24 cellular contexts compared by ENCODE assay signal in the genomic region with DNA sequence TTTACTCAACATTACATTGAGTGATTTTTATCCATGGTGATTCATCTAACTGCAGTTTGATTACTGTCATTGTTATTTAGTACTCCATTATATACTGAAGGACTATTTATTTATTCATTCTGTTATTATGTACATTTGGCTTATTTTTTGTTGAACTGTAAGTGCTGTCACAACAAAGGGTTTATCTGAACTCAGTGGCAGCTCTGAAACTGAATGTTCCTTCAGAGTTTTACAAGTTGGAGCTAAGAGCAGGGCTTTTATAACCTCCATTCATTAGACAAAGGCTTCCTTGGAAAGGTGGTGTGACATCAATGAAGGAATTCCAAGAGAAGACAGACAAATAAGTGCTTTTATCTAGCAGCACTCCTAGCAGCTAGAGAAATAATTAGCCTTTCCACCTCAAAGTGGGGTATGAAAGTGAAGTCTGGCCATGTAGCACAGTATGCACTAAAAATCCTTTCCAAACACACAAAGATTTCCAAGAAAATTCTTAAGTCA.
A peak's percentile ranks its signal among the peaks of the same experiment; 100 is the strongest.
DNase-seq lines count a peak whose midpoint lies in the region; ATAC-seq, FAIRE-seq and TF ChIP-seq lines count a peak whose summit lies in the region.
"Had no signal": no experiment of that assay in that cellular context is flagged by ENCODE, and none has a peak within 500 bp of the region (broad histone marks: within the 10 kb centered on the region; RNA-seq: fewer than 3 reads in every experiment).

No MANE protein-coding gene starts in this region.

- no peak for ATAC-seq in pancreas
- ATAC-seq: A549, HCT116 had no signal

- H3K36me3 ChIP-seq in HAP-1 (replicated peaks) (no peaks in the 10 kb centered on the region), neural cell (ENCODE audit: insufficient read depth, low read length) (no peaks in the 10 kb centered on the region), pancreas (no peaks in the 10 kb centered on the region)
- H3K36me3 ChIP-seq: BE2C; BLaER1 treated with 17β-estradiol and CSF1 and Interleukin-3, amounts not matched to agents 10 nM and 100 nM had no signal

- H3K27me3 ChIP-seq in HAP-1 (ENCODE audit: low read depth), result no peaks in the 10 kb centered on the region
- no peaks in the 10 kb centered on the region for H3K27me3 ChIP-seq in neural cell (ENCODE audit: insufficient read depth, low read depth, low read length)
- no peaks in the 10 kb centered on the region for H3K27me3 ChIP-seq in pancreas
- H3K27me3 ChIP-seq: BE2C; BLaER1 treated with 17β-estradiol and CSF1 and Interleukin-3, amounts not matched to agents 10 nM and 100 nM had no signal

- no peak for TF ChIP-seq RAD21 in neural cell (conservative IDR thresholded peaks at IDR 0.05)

- DNase-seq in COLO829 (ENCODE audit: low spot score) (peak; percentile 11), HAP-1 (ENCODE audit: low spot score in 2 of 2) (peak; percentile 32 to 96), mesenteric fat pad (ENCODE audit: low spot score) (no peak), pancreas (no peak), cortex of kidney (lab: John Stamatoyannopoulos, UW) (no peak)
- DNase-seq: 8988T; ACHN; AML-193; BE2C; Calu3; CD4-positive, alpha-beta T cell; CD8-positive, alpha-beta memory T cell; COR-L47; DMS53; DMS79 treated with DMSO at 0.1 percent for 48 hours; GF-D8; H7 had no signal

- H3K27ac ChIP-seq in neural cell (ENCODE audit: low read length) (no peak overlapping the region), pancreas (no peak overlapping the region)
- H3K27ac ChIP-seq: A549; BLaER1 treated with 17β-estradiol and CSF1 and Interleukin-3, amounts not matched to agents 10 nM and 100 nM had no signal

- intact Hi-C loops in pancreas (cut with DNase I), result no loop called here

- H3K4me3 ChIP-seq in HAP-1, result no peak overlapping the region
- H3K4me3 ChIP-seq in neural cell (ENCODE audit: low read length), result no peak overlapping the region
- H3K4me3 ChIP-seq in pancreas, result no peak overlapping the region
- H3K4me3 ChIP-seq: A549; BLaER1 treated with 17β-estradiol and CSF1 and Interleukin-3, amounts not matched to agents 10 nM and 100 nM had no signal

- H3K4me1 ChIP-seq in HAP-1 (peaks cover 26% of the 10 kb centered on the region), pancreas (no peaks in the 10 kb centered on the region)
- H3K4me1 ChIP-seq: A549; BE2C; BLaER1 treated with 17β-estradiol and CSF1 and Interleukin-3, amounts not matched to agents 10 nM and 100 nM had no signal

- H3K9ac ChIP-seq in neural cell (ENCODE audit: low read length), result no peak overlapping the region
- H3K9ac ChIP-seq: BLaER1 treated with 17β-estradiol and CSF1 and Interleukin-3, amounts not matched to agents 10 nM and 100 nM had no signal

- H4K20me1 ChIP-seq in neural cell (ENCODE audit: insufficient read depth), result no peaks in the 10 kb centered on the region
- H4K20me1 ChIP-seq: BLaER1 treated with 17β-estradiol and CSF1 and Interleukin-3, amounts not matched to agents 10 nM and 100 nM had no signal

- H3K4me2 ChIP-seq in neural cell (ENCODE audit: low read length), result no peak overlapping the region
- H3K4me2 ChIP-seq: A549; BLaER1 treated with 17β-estradiol and CSF1 and Interleukin-3, amounts not matched to agents 10 nM and 100 nM had no signal

- H3K79me2 ChIP-seq in neural cell (replicated peaks; ENCODE audit: insufficient read depth, low read length), result no peaks in the 10 kb centered on the region

- FAIRE-seq in pancreas (lab: Jason Lieb, UNC), result no peak
- FAIRE-seq: A549, GM12891, GM18507, H1 had no signal

- no peak for TF ChIP-seq CTCF in neural cell (IDR thresholded peaks at IDR 0.05; ENCODE audit: poor library complexity, severe bottlenecking)
- TF ChIP-seq CTCF in pancreas (IDR thresholded peaks at IDR 0.05), result no peak

- H3K9me3 ChIP-seq in HAP-1, result no peaks in the 10 kb centered on the region
- H3K9me3 ChIP-seq in neural cell (ENCODE audit: low read length), result no peaks in the 10 kb centered on the region
- no peaks in the 10 kb centered on the region for H3K9me3 ChIP-seq in pancreas
- H3K9me3 ChIP-seq: A549, BE2C had no signal

- TF ChIP-seq EP300 in neural cell (conservative IDR thresholded peaks at IDR 0.05; ENCODE audit: poor library complexity, severe bottlenecking), result peak; percentile 39

- no peaks in the 10 kb centered on the region for H3K9me2 ChIP-seq in neural cell (ENCODE audit: insufficient read depth, low read length)

- no peaks in the 10 kb centered on the region for H3F3A ChIP-seq in neural cell (ENCODE audit: insufficient read depth, low read length, poor library complexity, severe bottlenecking)

- in situ Hi-C loops in HAP-1 (cut with MboI; ENCODE audit: low sequenced_read_pairs), result no loop called here

- H2AFZ ChIP-seq in neural cell (ENCODE audit: low read depth, low read length), result no peak overlapping the region

TF ChIP-seq in neural cell, 6 proteins besides CTCF, POLR2A, EP300 and RAD21:
- TF ChIP-seq POLR2AphosphoS5 (IDR thresholded peaks at IDR 0.05), result peak; percentile 27
- TF ChIP-seq REST (IDR thresholded peaks at IDR 0.05; ENCODE audit: borderline replicate concordance), result peak; percentile 89
- TF ChIP-seq EZH2 (IDR thresholded peaks at IDR 0.05; ENCODE audit: borderline replicate concordance, insufficient read depth, low read length, poor library complexity, severe bottlenecking), result no peak
TF ChIP-seq in neural cell: peak in this region for 2.

Comparison
In these comparisons a context has a peak if more than half of its experiments do, and no peak if none do; other contexts are left out.
1. DNase-seq: peak in COLO829 (single experiment) and HAP-1 (2 of 2); none in mesenteric fat pad (single experiment), pancreas (0 of 6) and cortex of kidney (single experiment).